Comparison of ENCODE assay signal across 8 cellular contexts in genomic region chr6:26122402-26122792, GRCh38. TPM values are rescaled to one million over a fixed set of nuclear protein-coding genes. Genes with fewer than 3 reads are reported as not detected.
DNase-seq lines count a peak whose midpoint lies in the region; ATAC-seq, FAIRE-seq and TF ChIP-seq lines count a peak whose summit lies in the region.

No MANE protein-coding gene starts in this region.

- intact Hi-C loops in K562 (cut with micrococcal nuclease) = loop anchor here (1.0 to 10.0 kb wide), 5 partner anchors 19 to 1772 kb away; a partner anchor contains a TSS
- intact Hi-C loops in aorta (cut with DNase I) = loop anchor here (5.0 kb wide), 3 partner anchors 50 to 95 kb away; a partner anchor contains a TSS

- in situ Hi-C loops in K562 (cut with MboI) = loop anchor here (5.0 to 10.0 kb wide), 3 partner anchors 75 to 1712 kb away; a partner anchor contains a TSS

- FAIRE-seq in K562 (lab: Jason Lieb, UNC) = no peak

- BruUV-seq in K562 (replicated peaks; lab: Mats Ljungman, UMichigan) = no TSS peak

- no peak overlapping the region for H2AFZ ChIP-seq in K562 (ENCODE audit: low read depth, low read length)

- H3K4me1 ChIP-seq in K562 (replicated peaks in 1 of 2; ENCODE audit: control insufficient read depth in 2 of 2, insufficient read depth in 2 of 2, low read length in 2 of 2) (peaks cover 3 to 10% of the 10 kb centered on the region in 2 experiments; a peak in 4 of 5 replicates), mesendoderm (ENCODE audit: control insufficient read depth, low read depth, low read length) (no peaks in the 10 kb centered on the region), aorta (ENCODE audit: control insufficient read depth in 1 of 2, insufficient read depth in 2 of 2, low read length in 2 of 2) (no peaks in the 10 kb centered on the region)

- H2AK5ac ChIP-seq in mesendoderm (ENCODE audit: low read length) = peak overlapping the region; percentile 11

- TF ChIP-seq CTCF in K562 (IDR thresholded peaks at IDR 0.05 in 2 of 3, conservative IDR thresholded peaks at IDR 0.05 in 1 of 3; ENCODE audit: insufficient read depth in 2 of 3, low read depth in 1 of 3, low read length in 3 of 3) = no peak

- H3K27me3 ChIP-seq in K562 (ENCODE audit: control insufficient read depth in 2 of 2, insufficient read depth in 2 of 2, low read length in 2 of 2) (no peaks in the 10 kb centered on the region), mesendoderm (ENCODE audit: insufficient read depth, low read length, poor library complexity) (no peaks in the 10 kb centered on the region), aorta (ENCODE audit: control insufficient read depth in 1 of 2, insufficient read depth in 2 of 2, low read length in 1 of 2) (no peaks in the 10 kb centered on the region)

- H3K4me3 ChIP-seq in K562 = peak overlapping the region; percentile 72
- H3K4me3 ChIP-seq in mesendoderm (ENCODE audit: low read length) = no peak overlapping the region
- H3K4me3 ChIP-seq in aorta (ENCODE audit: low read length in 2 of 2) = peak overlapping the region in 1 of 2 donors; percentile 4

- H3K79me1 ChIP-seq in mesendoderm (ENCODE audit: low read length) = peaks cover 2% of the 10 kb centered on the region

- H3K9me3 ChIP-seq in K562 (replicated peaks; ENCODE audit: control insufficient read depth, insufficient read depth, low read depth, low read length) (no peaks in the 10 kb centered on the region), aorta (ENCODE audit: control insufficient read depth, low read length) (no peaks in the 10 kb centered on the region)

- peak; percentile 74 for DNase-seq in DMS53 (lab: John Stamatoyannopoulos, UW)
- peak; percentile 50 for DNase-seq in NCI-H460 (ENCODE audit: extremely low read depth, low read depth)
- DNase-seq in K562 (ENCODE audit: extremely low read depth in 1 of 4, low spot score in 3 of 4) = peak in 2 of 4 experiments; percentile 34 to 77
- peak; percentile 82 for DNase-seq in mesendoderm
- DNase-seq in retina = no peak
- no peak for DNase-seq in aorta

- no peak overlapping the region for H3K23ac ChIP-seq in mesendoderm (ENCODE audit: low read length)

- CTCF ChIA-PET in K562 (lab: Yijun Ruan, JAX; ENCODE audit: low intra/inter-chr PET ratio) = interaction anchor here (0.5 to 0.6 kb wide), 2 partner anchors 18 to 82 kb away, joined by 3 read pairs; a partner anchor contains a TSS

- H4K8ac ChIP-seq in mesendoderm (ENCODE audit: low read depth, low read length) = peak overlapping the region; percentile 13

- POLR2A ChIA-PET in K562 (lab: Yijun Ruan, JAX) = interaction anchor here (0.7 to 6.4 kb wide), 32 partner anchors 9 to 1024 kb away, joined by 3 to 465 read pairs (median 18); partner anchors contain the start of gene HFE

- no peak for TF ChIP-seq RAD21 in K562 (CRISPR knock-in tag; conservative IDR thresholded peaks at IDR 0.05 in 1 of 2, IDR thresholded peaks at IDR 0.05 in 1 of 2)

- peak overlapping the region; percentile 54 for H2BK120ac ChIP-seq in mesendoderm (ENCODE audit: low read depth, low read length)

- no peak overlapping the region for H4K5ac ChIP-seq in mesendoderm (ENCODE audit: low read length)

- peaks cover 98% of the 10 kb centered on the region for H3K79me2 ChIP-seq in K562 (ENCODE audit: control insufficient read depth, insufficient read depth, low read length)
- H3K79me2 ChIP-seq in mesendoderm (ENCODE audit: control insufficient read depth, insufficient read depth, low read length) = peaks cover 29% of the 10 kb centered on the region

- no peak overlapping the region for H2BK15ac ChIP-seq in mesendoderm (replicated peaks; ENCODE audit: low read depth)

- H3K27ac ChIP-seq in K562 (ENCODE audit: extremely low read depth, low read depth, low read length) = peak overlapping the region; percentile 95
- peak overlapping the region; percentile 73 for H3K27ac ChIP-seq in mesendoderm (ENCODE audit: low read depth, low read length)
- H3K27ac ChIP-seq in aorta (ENCODE audit: low read depth in 1 of 2, low read length in 2 of 2) = peak overlapping the region in 1 of 2 donors; percentile 60

- H3K56ac ChIP-seq in mesendoderm (ENCODE audit: low read length) = peak overlapping the region; percentile 84

- H3K36me3 ChIP-seq in K562 (ENCODE audit: control insufficient read depth, insufficient read depth, low read length) = peaks cover 40% of the 10 kb centered on the region
- H3K36me3 ChIP-seq in mesendoderm (ENCODE audit: control insufficient read depth, insufficient read depth, low read length) = no peaks in the 10 kb centered on the region
- H3K36me3 ChIP-seq in aorta (ENCODE audit: control insufficient read depth in 1 of 2, insufficient read depth in 2 of 2, low read length in 1 of 2) = no peaks in the 10 kb centered on the region

- H2BK5ac ChIP-seq in mesendoderm (ENCODE audit: low read length) = peak overlapping the region; percentile 82

- TF ChIP-seq EP300 in K562 (IDR thresholded peaks at IDR 0.05; ENCODE audit: low read length) = no peak

- H3K18ac ChIP-seq in mesendoderm (ENCODE audit: low read length) = peak overlapping the region; percentile 95

- no peak for TF ChIP-seq POLR2A in K562 (conservative IDR thresholded peaks at IDR 0.05)

- peak overlapping the region; percentile 93 for H3K4me2 ChIP-seq in K562 (ENCODE audit: insufficient read depth, low read length)
- peak overlapping the region; percentile 26 for H3K4me2 ChIP-seq in mesendoderm (ENCODE audit: low read length)

- ATAC-seq in K562 (peak; percentile 52), HG02840 (IDR thresholded peaks at IDR 0.05; ENCODE audit: low FRiP score, unreplicated experiment) (no peak), HG02885 (IDR thresholded peaks at IDR 0.05; ENCODE audit: poor library complexity, unreplicated experiment) (no peak), aorta (ENCODE audit: low FRiP score) (no peak)

- peak overlapping the region; percentile 87 to 96 for H3K9ac ChIP-seq in K562 (ENCODE audit: insufficient read depth in 1 of 2, low read depth in 2 of 2, low read length in 2 of 2)
- peak overlapping the region; percentile 75 for H3K9ac ChIP-seq in mesendoderm (ENCODE audit: low read length)

- H3K4ac ChIP-seq in mesendoderm (ENCODE audit: low read depth, low read length) = peak overlapping the region; percentile 97

- no peaks in the 10 kb centered on the region for H3K9me1 ChIP-seq in K562 (ENCODE audit: control insufficient read depth, insufficient read depth, low read length)

- peaks cover 34% of the 10 kb centered on the region for H4K20me1 ChIP-seq in K562 (replicated peaks; ENCODE audit: control insufficient read depth, insufficient read depth, low read length)

- under 1% methylated on average over 6 of the region's 6 CpGs for WGBS in K562 (ENCODE audit: insufficient coverage, low coverage, missing lambda C conversion rate)
- WGBS in mesendoderm (ENCODE audit: extremely low coverage, insufficient coverage, low lambda C conversion rate) = no CpG with 5 or more reads among the region's 6 CpGs
- 52 to 57% methylated on average over 6 of the region's 6 CpGs for WGBS in aorta, 2 donors

TF ChIP-seq in K562, 482 proteins besides CTCF, POLR2A, EP300 and RAD21 (continues in another document):
- TF ChIP-seq SAP30 (IDR thresholded peaks at IDR 0.05; ENCODE audit: borderline replicate concordance, insufficient read depth, low read depth, low read length, poor library complexity, severe bottlenecking) = no peak
- peak; percentile 51 for TF ChIP-seq CREM (IDR thresholded peaks at IDR 0.05; ENCODE audit: low read depth)
- no peak for TF ChIP-seq ZNF282 (CRISPR knock-in tag; IDR thresholded peaks at IDR 0.05)
- no peak for TF ChIP-seq SP2 (IDR thresholded peaks at IDR 0.05; ENCODE audit: extremely low read depth, low read depth, low read length, poor library complexity, severe bottlenecking)
- TF ChIP-seq MYBL2 (IDR thresholded peaks at IDR 0.05; ENCODE audit: low read depth) = no peak
- no peak for TF ChIP-seq MYBL2 (CRISPR knock-in tag; IDR thresholded peaks at IDR 0.05; ENCODE audit: borderline replicate concordance)
- TF ChIP-seq RBFOX2 (IDR thresholded peaks at IDR 0.05; ENCODE audit: low read depth, low read length) = no peak
- TF ChIP-seq NR3C1 (CRISPR knock-in tag; IDR thresholded peaks at IDR 0.05) = no peak
- no peak for TF ChIP-seq LCOR (CRISPR knock-in tag; IDR thresholded peaks at IDR 0.05)
- TF ChIP-seq NEUROD1 (IDR thresholded peaks at IDR 0.05; ENCODE audit: borderline replicate concordance, low read depth, low read length, partially characterized antibody) = no peak
- TF ChIP-seq NFE2L1 (tag; IDR thresholded peaks at IDR 0.05; ENCODE audit: borderline replicate concordance, low read depth) = no peak
- TF ChIP-seq ZNF311 (CRISPR knock-in tag; IDR thresholded peaks at IDR 0.05) = no peak

RNA-seq across cellular contexts. Expression of gene HFE, which starts 35.2 kb away (rescaled TPM):
- 11.5 and 14.5 TPM in 2 replicates for total RNA-seq in NCI-H460 (2014; rRNA removed; shearing (Covaris generic))
- polyA plus RNA-seq in NCI-H460 (2014; cell fraction: nucleus; rRNA removed) = 15.3 and 21.5 TPM in 2 replicates
- total RNA-seq in K562 (2011; cell fraction: chromatin; rRNA removed; ENCODE audit: low replicate concordance) = 2.3 and 3.3 TPM in 2 replicates
- total RNA-seq in K562 (2011; cell fraction: nucleolus; rRNA removed) = 1.3 and 2.2 TPM in 2 replicates
- 2.1 and 3.3 TPM in 2 replicates for total RNA-seq in K562 (2011; cell fraction: nucleoplasm; rRNA removed)
- total RNA-seq in K562 (2014; rRNA removed) (0.14 and 0.73 TPM in 2 replicates), K562 (2014; rRNA removed; fragmentation: Illumina TruSeq; extraction: Trizol) (0.76 and 1.1 TPM in 2 replicates), K562 (2015; rRNA removed; fragmentation: Illumina TruSeq; extraction: Trizol) (1.2 and 1.3 TPM in 2 replicates), K562 (2021) (0.58 and 0.98 TPM in 2 replicates), aorta (10 to 100 TPM in 1 of 2 donors, 1 to 10 TPM in 1; 5.6 to 17.9 TPM)
- polyA plus RNA-seq in K562 (2011; rRNA removed) (0.54 and 1.1 TPM in 2 replicates), K562 (2014; fragmentation: Illumina TruSeq; extraction: Trizol) (0.78 and 0.89 TPM in 2 replicates), K562 (2014; fragmentation: Nextera tagmentation; extraction: Ambion mirVana) (under 1 TPM; 0.17 to 0.31 TPM), K562 (2014; rRNA removed) (0.84 and 1.2 TPM in 2 replicates), aorta (1 to 10 TPM; 3.9 to 6.7 TPM)
- 0.66 and 0.88 TPM in 2 replicates for polyA plus RNA-seq in K562 (2011; cell fraction: cytosol; rRNA removed)
- 0.65 and 0.95 TPM in 2 replicates for polyA plus RNA-seq in K562 (2011; cell fraction: nucleus; rRNA removed)
- 1.8 and 2.4 TPM in 2 replicates for polyA plus RNA-seq in K562 (2012)
- 1.3 and 1.7 TPM in 2 replicates for polyA minus RNA-seq in K562 (2011; rRNA and poly(A)+ RNA removed)
- 0.95 TPM in 1 of 2 replicates, not detected in the other for polyA minus RNA-seq in K562 (2011; cell fraction: cytosol; rRNA and poly(A)+ RNA removed)
- polyA minus RNA-seq in K562 (2011; cell fraction: nucleus; rRNA and poly(A)+ RNA removed) = 0.44 and 0.94 TPM in 2 replicates
- 0.28 TPM for polyA plus RNA-seq in mesendoderm (2013, experiment 1 of 2)
- 0.41 TPM for polyA plus RNA-seq in mesendoderm (2013, experiment 2 of 2)

Comparison
In these comparisons a context has a peak if more than half of its experiments do, and no peak if none do; other contexts are left out.
1. DNase-seq: peak in DMS53 (single experiment), NCI-H460 (single experiment) and mesendoderm (single experiment); none in retina (single experiment) and aorta (0 of 2).